ENCODE assay signal across 1 cellular context in genomic region chr4:86916392-86916791, GRCh38.
TF ChIP-seq lines count a peak whose summit lies in the region.

No MANE protein-coding gene starts in this region.

TF ChIP-seq in K562, 482 proteins besides CTCF, POLR2A, EP300 and RAD21 (continued from another document):
- TF ChIP-seq ZBTB33 (CRISPR knock-in tag; IDR thresholded peaks at IDR 0.05) = no peak
- no peak for TF ChIP-seq EZH2 (IDR thresholded peaks at IDR 0.05; ENCODE audit: borderline replicate concordance, low read depth, low read length)
- TF ChIP-seq ZNF639 (CRISPR knock-in tag; conservative IDR thresholded peaks at IDR 0.05 in 1 of 2, IDR thresholded peaks at IDR 0.05 in 1 of 2) = peak in 1 of 2 experiments; percentile 62; a peak in 2 of 4 replicates
- TF ChIP-seq POLR2AphosphoS5 (IDR thresholded peaks at IDR 0.05; ENCODE audit: control insufficient read depth, insufficient read depth, low read depth, low read length) = peak; percentile 84
- TF ChIP-seq ZNF395 (CRISPR knock-in tag; IDR thresholded peaks at IDR 0.05) = peak; percentile 71; the same call in 1 of the 2 replicates
- TF ChIP-seq SMARCA4 (IDR thresholded peaks at IDR 0.05) = peak; percentile 64; the same call in 1 of the 2 replicates
- peak; percentile 75 for TF ChIP-seq NFIC (IDR thresholded peaks at IDR 0.05)
- no peak for TF ChIP-seq SRF (CRISPR knock-in tag; IDR thresholded peaks at IDR 0.05)
- no peak for TF ChIP-seq RB1 (IDR thresholded peaks at IDR 0.05; ENCODE audit: low read depth)
- TF ChIP-seq ZBTB11 (CRISPR knock-in tag; IDR thresholded peaks at IDR 0.05) = peak in 1 of 3 experiments; percentile 45; a peak in 1 of 6 replicates
- TF ChIP-seq STAT5A (IDR thresholded peaks at IDR 0.05; ENCODE audit: borderline replicate concordance, low read length) = peak; percentile 70; the same call in 1 of the 2 replicates
- TF ChIP-seq CBFA2T2 (conservative IDR thresholded peaks at IDR 0.05) = peak; percentile 91
- TF ChIP-seq RBM14 (IDR thresholded peaks at IDR 0.05; ENCODE audit: borderline replicate concordance, insufficient read depth, low read depth, low read length) = no peak
- TF ChIP-seq KLF16 (IDR thresholded peaks at IDR 0.05) = peak; percentile 87
- TF ChIP-seq MTA2 (IDR thresholded peaks at IDR 0.05; ENCODE audit: low read depth) = peak; percentile 73
- peak in 1 of 2 experiments; percentile 69; a peak in 1 of 4 replicates for TF ChIP-seq ZMIZ1 (IDR thresholded peaks at IDR 0.05; ENCODE audit: low read depth in 2 of 2, low read length in 2 of 2)
- TF ChIP-seq SIN3B (IDR thresholded peaks at IDR 0.05; ENCODE audit: low read depth) = no peak
- TF ChIP-seq TCF3 (CRISPR knock-in tag; IDR thresholded peaks at IDR 0.05) = peak; percentile 93
- TF ChIP-seq TBL1XR1 (IDR thresholded peaks at IDR 0.05; ENCODE audit: low read length in 2 of 2) = peak in 1 of 2 experiments; percentile 48; a peak in 1 of 4 replicates
- TF ChIP-seq CEBPZ (IDR thresholded peaks at IDR 0.05; ENCODE audit: borderline replicate concordance, low read depth, low read length) = no peak
- no peak for TF ChIP-seq ZNF239 (CRISPR knock-in tag; IDR thresholded peaks at IDR 0.05)
- TF ChIP-seq PHB2 (IDR thresholded peaks at IDR 0.05; ENCODE audit: low read depth) = 0 out of 2 replicates have a peak, but pooled peaks have one; percentile 50
- peak; percentile 89 for TF ChIP-seq NCOR1 (IDR thresholded peaks at IDR 0.05)
- no peak for TF ChIP-seq RBFOX2 (IDR thresholded peaks at IDR 0.05; ENCODE audit: low read depth, low read length)
- TF ChIP-seq ARID1B (IDR thresholded peaks at IDR 0.05) = peak; percentile 91
- TF ChIP-seq CREB1 (IDR thresholded peaks at IDR 0.05) = 0 out of 2 replicates have a peak, but pooled peaks have one; percentile 21
- no peak for TF ChIP-seq CREB1 (CRISPR knock-in tag; IDR thresholded peaks at IDR 0.05)
- TF ChIP-seq MYBL2 (IDR thresholded peaks at IDR 0.05; ENCODE audit: low read depth) = no peak
- no peak for TF ChIP-seq MYBL2 (CRISPR knock-in tag; IDR thresholded peaks at IDR 0.05; ENCODE audit: borderline replicate concordance)
- no peak for TF ChIP-seq ZNF3 (CRISPR knock-in tag; IDR thresholded peaks at IDR 0.05)
- TF ChIP-seq FOXJ2 (tag; IDR thresholded peaks at IDR 0.05) = no peak
- peak; percentile 62; the same call in 1 of the 2 replicates for TF ChIP-seq MYNN (IDR thresholded peaks at IDR 0.05)
- TF ChIP-seq MYNN (CRISPR knock-in tag; IDR thresholded peaks at IDR 0.05) = no peak
- TF ChIP-seq TCF7 (IDR thresholded peaks at IDR 0.05; ENCODE audit: borderline replicate concordance) = no peak
- 0 out of 2 replicates have a peak, but pooled peaks have one; percentile 16 for TF ChIP-seq TFAP4 (CRISPR knock-in tag; IDR thresholded peaks at IDR 0.05; ENCODE audit: borderline replicate concordance)
- no peak for TF ChIP-seq ZNF696 (CRISPR knock-in tag; conservative IDR thresholded peaks at IDR 0.05)
- TF ChIP-seq PML (IDR thresholded peaks at IDR 0.05; ENCODE audit: low read length) = peak; percentile 80
- no peak for TF ChIP-seq HMGN3 (IDR thresholded peaks at IDR 0.05; ENCODE audit: borderline replicate concordance, extremely low read depth, insufficient read length, low read depth, low read length)
- TF ChIP-seq PYGO2 (tag; IDR thresholded peaks at IDR 0.05) = no peak
- TF ChIP-seq TRIM24 (IDR thresholded peaks at IDR 0.05) = peak; percentile 79 to 83
- TF ChIP-seq DPF2 (IDR thresholded peaks at IDR 0.05) = peak; percentile 73
